ENCODE assay signal across 8 cellular contexts in genomic region chr6:163413345-163414116, GRCh38. TPM values are rescaled to one million over a fixed set of nuclear protein-coding genes. Genes with fewer than 3 reads are reported as not detected.
DNase-seq lines count a peak whose midpoint lies in the region; ATAC-seq and TF ChIP-seq lines count a peak whose summit lies in the region.

No MANE protein-coding gene starts in this region.

- H3K4me3 ChIP-seq in ectodermal cell (ENCODE audit: insufficient read depth, low read depth, low read length) (peak overlapping the region; percentile 72), lung (peak overlapping the region; percentile 74)

- peak overlapping the region; percentile 87 for H3K27ac ChIP-seq in ectodermal cell (ENCODE audit: insufficient read depth, low read depth, low read length, poor library complexity, severe bottlenecking)
- H3K27ac ChIP-seq in lung (ENCODE audit: low read depth in 1 of 2, low read length in 1 of 2), result peak overlapping the region; percentile 99 to 100

- peaks cover under 1% of the 10 kb centered on the region for H3K9me3 ChIP-seq in ectodermal cell (ENCODE audit: control insufficient read depth, low read length)
- H3K9me3 ChIP-seq in lung (ENCODE audit: control insufficient read depth in 2 of 2, insufficient read depth in 1 of 2, low read length in 1 of 2), result no peaks in the 10 kb centered on the region

- H3K4me1 ChIP-seq in ectodermal cell (ENCODE audit: control insufficient read depth, insufficient read depth, low read length) (peaks cover 5% of the 10 kb centered on the region), lung (ENCODE audit: control insufficient read depth in 2 of 2, insufficient read depth in 2 of 2, low read length in 2 of 2) (no peaks in the 10 kb centered on the region)

- DNase-seq in AG09319 (ENCODE audit: extremely low read depth, low read depth) (peak; percentile 79), NCI-H526 (lab: John Stamatoyannopoulos, UW) (peak; percentile 29 to 85), lung (ENCODE audit: low spot score) (peak; percentile 87)
- peak; percentile 56 to 87 for DNase-seq in activated CD8-positive, alpha-beta memory T cell treated with anti-CD3 and anti-CD28 coated beads for 1 hour (ENCODE audit: extremely low read depth in 1 of 2, low read depth in 1 of 2)
- DNase-seq in stimulated activated CD4-positive, alpha-beta T cell treated with anti-CD3 and anti-CD28 coated beads, TNF-alpha, amount 100 ng/mL, for 1 hour (ENCODE audit: low read depth in 3 of 3, low spot score in 1 of 3), result peak; percentile 71 to 94 (median 89)

- TF ChIP-seq CTCF in AG09319 (IDR thresholded peaks at IDR 0.05; ENCODE audit: low read depth, low read length), result no peak
- TF ChIP-seq CTCF in lung (IDR thresholded peaks at IDR 0.05; ENCODE audit: control extremely low read depth, extremely low read depth), result no peak

- 0% methylated on average over 109 of the region's 109 CpGs for WGBS in ectodermal cell, 2 experiments
- WGBS in lung, 2 donors, result 0% methylated on average over 80 to 109 of the region's 109 CpGs

- no peaks in the 10 kb centered on the region for H3K27me3 ChIP-seq in ectodermal cell (ENCODE audit: control insufficient read depth, insufficient read depth, low read length, poor library complexity, severe bottlenecking)
- no peaks in the 10 kb centered on the region for H3K27me3 ChIP-seq in lung (ENCODE audit: control insufficient read depth, insufficient read depth)

- ATAC-seq in GM18861 (IDR thresholded peaks at IDR 0.05; ENCODE audit: unreplicated experiment) (peak; percentile 40), HG03064 (IDR thresholded peaks at IDR 0.05; ENCODE audit: low read depth, unreplicated experiment) (peak; percentile 41), lung (ENCODE audit: insufficient read depth, low FRiP score) (peak; percentile 96)

- H3K36me3 ChIP-seq in ectodermal cell (ENCODE audit: control insufficient read depth, insufficient read depth, low read length) (no peaks in the 10 kb centered on the region), lung (ENCODE audit: control insufficient read depth in 2 of 2, insufficient read depth in 2 of 2, low read length in 2 of 2) (no peaks in the 10 kb centered on the region)

RNA-seq across cellular contexts. Expression of gene QKI, which starts 1.0 kb away (rescaled TPM):
- polyA plus RNA-seq in ectodermal cell (2013, experiment 1 of 4), result 192 TPM
- 178 TPM for polyA plus RNA-seq in ectodermal cell (2013, experiment 2 of 4)
- polyA plus RNA-seq in ectodermal cell (2013, experiment 3 of 4), result 187 TPM
- 216 TPM for polyA plus RNA-seq in ectodermal cell (2013, experiment 4 of 4)
- total RNA-seq in lung, result 100 to 1,000 TPM; 136 to 228 TPM
- 10 to 100 TPM; 20.6 to 91.1 TPM for polyA plus RNA-seq in lung

Comparison
In these comparisons a context has a peak if more than half of its experiments do, and no peak if none do; other contexts are left out.
1. Peak in every context shown above with its lines: DNase-seq, ATAC-seq, H3K4me3 ChIP-seq and H3K27ac ChIP-seq.
2. ATAC-seq: peak in every context shown above with its lines; median percentile 96 in lung; 41 in HG03064; 40 in GM18861.